Comparison of ENCODE assay signal across 13 cellular contexts in the genomic region with DNA sequence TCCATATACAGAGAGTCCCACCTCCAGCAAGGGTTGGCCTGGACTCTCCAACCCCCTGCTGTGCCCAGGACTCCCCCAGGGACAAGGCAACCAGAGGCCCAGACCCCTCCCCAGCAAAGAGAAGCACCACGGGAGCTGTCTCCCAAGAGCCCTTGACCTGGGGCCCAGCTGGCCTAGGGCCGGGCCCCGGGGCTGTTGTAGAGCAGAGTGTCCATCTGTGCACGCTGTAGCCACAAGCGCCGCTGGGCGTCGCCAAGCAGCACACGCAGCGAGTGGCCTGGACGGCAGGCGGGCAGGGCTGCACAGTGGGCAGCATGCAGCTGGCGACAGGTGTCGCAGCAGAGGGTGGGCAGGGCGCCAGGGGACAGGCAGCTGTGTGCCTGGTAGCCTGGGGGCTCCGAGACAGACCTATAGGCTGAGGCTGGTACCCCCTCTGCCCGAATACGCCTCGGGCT. TPM values are rescaled to one million over a fixed set of nuclear protein-coding genes. Genes with fewer than 3 reads are reported as not detected.
DNase-seq lines count a peak whose midpoint lies in the region; ATAC-seq, FAIRE-seq and TF ChIP-seq lines count a peak whose summit lies in the region.
"Had no signal": no experiment of that assay in that cellular context is flagged by ENCODE, and none has a peak within 500 bp of the region (broad histone marks: within the 10 kb centered on the region; RNA-seq: fewer than 3 reads in every experiment).

No MANE protein-coding gene starts in this region.

- no peak for TF ChIP-seq RAD21 in HepG2 (CRISPR knock-in tag; IDR thresholded peaks at IDR 0.05)

- TF ChIP-seq POLR2A in HepG2 (IDR thresholded peaks at IDR 0.05; ENCODE audit: insufficient read depth in 1 of 2, low read depth in 2 of 2, low read length in 2 of 2) (no peak), right lobe of liver (IDR thresholded peaks at IDR 0.05) (no peak)

- H3K27me3 ChIP-seq in HepG2 (ENCODE audit: control insufficient read depth in 1 of 2, insufficient read depth in 2 of 2, low read length in 2 of 2) (no peaks in the 10 kb centered on the region), right lobe of liver (no peaks in the 10 kb centered on the region), aorta (ENCODE audit: control insufficient read depth in 1 of 2, insufficient read depth in 2 of 2, low read length in 1 of 2) (peaks cover 0 to 3% of the 10 kb centered on the region in 2 donors)
- H3K27me3 ChIP-seq: brain microvascular endothelial cell had no signal

- intact Hi-C loops in HepG2 (cut with micrococcal nuclease; ENCODE audit: unreplicated experiment) (no loop called here), right lobe of liver (cut with DNase I) (no loop called here), aorta (cut with DNase I) (no loop called here)

- H3K27ac ChIP-seq in HepG2 (ENCODE audit: extremely low read length, insufficient read depth, low read length) = no peak overlapping the region
- H3K27ac ChIP-seq in right lobe of liver = no peak overlapping the region
- H3K27ac ChIP-seq in aorta (ENCODE audit: low read depth in 1 of 2, low read length in 2 of 2) = no peak overlapping the region
- H3K27ac ChIP-seq: brain microvascular endothelial cell, gastrocnemius medialis had no signal

- TF ChIP-seq CTCF in HepG2 (CRISPR knock-in tag; IDR thresholded peaks at IDR 0.05) (no peak), right lobe of liver (IDR thresholded peaks at IDR 0.05) (no peak)

- no peak for FAIRE-seq in HepG2 (lab: Jason Lieb, UNC)

- TF ChIP-seq EP300 in HepG2 (IDR thresholded peaks at IDR 0.05; ENCODE audit: low read depth in 2 of 2, low read length in 2 of 2) (no peak), HepG2 (CRISPR knock-in tag; IDR thresholded peaks at IDR 0.05; ENCODE audit: borderline replicate concordance) (no peak)

- BruUV-seq in HepG2 (replicated peaks; lab: Mats Ljungman, UMichigan) = no TSS peak

- in situ Hi-C loops in HepG2 (cut with HindIII; ENCODE audit: extremely low pct_ligation_motif_present, low pct_unique_long_range_greater_than_20kb) = no loop called here

- no peak overlapping the region for H3K4me3 Mint-ChIP-seq in stimulated activated effector memory CD8-positive, alpha-beta T cell treated with anti-CD3 and anti-CD28 coated beads, Interleukin-12 subunit alpha, Interleukin-12 subunit beta, amount 100 ng/mL, for 72 hours
- H3K4me3 Mint-ChIP-seq: naive B cell had no signal

- CTCF ChIA-PET in HepG2 (lab: Yijun Ruan, JAX; ENCODE audit: low intra/inter-chr PET ratio, low total read pairs) = interaction anchor here (0.6 kb wide), 1 partner anchor 38 kb away, joined by 3 read pairs; no protein-coding TSS in a partner anchor

- H3K9me3 Mint-ChIP-seq in stimulated activated effector memory CD8-positive, alpha-beta T cell treated with anti-CD3 and anti-CD28 coated beads, Interleukin-12 subunit alpha, Interleukin-12 subunit beta, amount 100 ng/mL, for 72 hours = no peaks in the 10 kb centered on the region
- H3K9me3 Mint-ChIP-seq: naive B cell had no signal

- H3K4me1 Mint-ChIP-seq in stimulated activated effector memory CD8-positive, alpha-beta T cell treated with anti-CD3 and anti-CD28 coated beads, Interleukin-12 subunit alpha, Interleukin-12 subunit beta, amount 100 ng/mL, for 72 hours = peaks cover 35% of the 10 kb centered on the region

- H3K4me1 ChIP-seq in HepG2 (ENCODE audit: insufficient read depth, low read length) = peaks cover 62% of the 10 kb centered on the region
- H3K4me1 ChIP-seq in right lobe of liver = peaks cover 0 to 19% (median 7%) of the 10 kb centered on the region in 4 donors
- H3K4me1 ChIP-seq in aorta (ENCODE audit: control insufficient read depth in 1 of 2, insufficient read depth in 2 of 2, low read length in 2 of 2) = no peaks in the 10 kb centered on the region

- over 99% methylated on average over 10 of the region's 19 CpGs for WGBS in HepG2 (ENCODE audit: low lambda C conversion rate)
- WGBS in right lobe of liver (ENCODE audit: insufficient coverage, low coverage, low lambda C conversion rate, missing lambda C conversion rate) = 80% methylated on average over 1 of the region's 19 CpGs
- WGBS in aorta, 2 donors = 90 to 92% methylated on average over 19 of the region's 19 CpGs

- POLR2A ChIA-PET in HepG2 (lab: Yijun Ruan, JAX) = no interaction called here

- H3K36me3 Mint-ChIP-seq in stimulated activated effector memory CD8-positive, alpha-beta T cell treated with anti-CD3 and anti-CD28 coated beads, Interleukin-12 subunit alpha, Interleukin-12 subunit beta, amount 100 ng/mL, for 72 hours = peaks cover 42% of the 10 kb centered on the region
- H3K36me3 Mint-ChIP-seq: naive B cell had no signal

- no peak overlapping the region for H3K9ac ChIP-seq in HepG2 (ENCODE audit: insufficient read depth, low read depth, low read length)

- no peaks in the 10 kb centered on the region for H4K20me1 ChIP-seq in HepG2 (ENCODE audit: insufficient read depth, low read length)

- H3K27ac Mint-ChIP-seq in stimulated activated effector memory CD8-positive, alpha-beta T cell treated with anti-CD3 and anti-CD28 coated beads, Interleukin-12 subunit alpha, Interleukin-12 subunit beta, amount 100 ng/mL, for 72 hours = peak overlapping the region; percentile 40

- peaks cover 2% of the 10 kb centered on the region for H3K79me2 ChIP-seq in HepG2 (ENCODE audit: insufficient read depth, low read length)

- peaks cover 5 to 14% of the 10 kb centered on the region in 2 experiments; a peak in 2 of 5 replicates for H3K36me3 ChIP-seq in HepG2 (replicated peaks in 1 of 2; ENCODE audit: control insufficient read depth in 1 of 2, insufficient read depth in 2 of 2, low read length in 2 of 2)
- peaks cover 0 to 28% (median 7%) of the 10 kb centered on the region in 4 donors for H3K36me3 ChIP-seq in right lobe of liver
- no peaks in the 10 kb centered on the region for H3K36me3 ChIP-seq in aorta (ENCODE audit: control insufficient read depth in 1 of 2, insufficient read depth in 2 of 2, low read length in 1 of 2)

- H3K4me2 ChIP-seq in HepG2 (ENCODE audit: low read depth, low read length) = no peak overlapping the region

- H3K4me3 ChIP-seq in HepG2 (replicated peaks in 1 of 3; ENCODE audit: insufficient read depth in 1 of 3, low read depth in 2 of 3, low read length in 3 of 3) = no peak overlapping the region
- no peak overlapping the region for H3K4me3 ChIP-seq in right lobe of liver
- no peak overlapping the region for H3K4me3 ChIP-seq in aorta (ENCODE audit: low read length in 2 of 2)
- H3K4me3 ChIP-seq: gastrocnemius medialis, HAP-1 had no signal

- ATAC-seq in HepG2 = no peak
- ATAC-seq in right lobe of liver = no peak
- no peak for ATAC-seq in stimulated activated effector memory CD8-positive, alpha-beta T cell treated with anti-CD3 and anti-CD28 coated beads, Interleukin-12 subunit alpha, Interleukin-12 subunit beta, amount 100 ng/mL, for 72 hours
- ATAC-seq in aorta (ENCODE audit: low FRiP score) = no peak
- ATAC-seq: gastrocnemius medialis had no signal

- DNase-seq in HepG2 (ENCODE audit: low spot score) (no peak), right lobe of liver (no peak), SHP77 (lab: John Stamatoyannopoulos, UW) (peak; percentile 92 to 96), aorta (no peak)
- DNase-seq in stimulated activated effector memory CD8-positive, alpha-beta T cell treated with anti-CD3 and anti-CD28 coated beads, Interleukin-12 subunit alpha, Interleukin-12 subunit beta, amount 100 ng/mL, for 72 hours (ENCODE audit: low spot score in 2 of 2) = no peak
- DNase-seq in activated CD4-positive, alpha-beta T cell treated with anti-CD3 and anti-CD28 coated beads for 48 hours = no peak
- DNase-seq: activated CD4-positive, alpha-beta T cell treated with anti-CD3 and anti-CD28 coated beads, Interleukin-2, amount 50 U/mL, for 48 hours; brain microvascular endothelial cell; C1 segment of cervical spinal cord; kidney glomerular epithelial cell; naive B cell had no signal

- no peak overlapping the region for H2AFZ ChIP-seq in HepG2 (ENCODE audit: low read length)

- no peaks in the 10 kb centered on the region for H3K9me3 ChIP-seq in HepG2 (ENCODE audit: low read length)
- H3K9me3 ChIP-seq in right lobe of liver = no peaks in the 10 kb centered on the region
- H3K9me3 ChIP-seq in aorta (ENCODE audit: control insufficient read depth, low read length) = no peaks in the 10 kb centered on the region
- H3K9me3 ChIP-seq: gastrocnemius medialis, HAP-1 had no signal

RNA-seq across cellular contexts. Expression of a gene that starts 4.3 kb away (rescaled TPM):
- total RNA-seq in HepG2 (2016; rRNA removed; fragmentation: Illumina TruSeq; extraction: Trizol) = 17.0 and 20.7 TPM in 2 replicates
- total RNA-seq in HepG2 (2016; cell fraction: cytosol; rRNA removed; fragmentation: Illumina TruSeq; extraction: Trizol; ENCODE audit: low read depth) = 5.1 and 5.8 TPM in 2 replicates
- total RNA-seq in HepG2 (2016; cell fraction: insoluble cytoplasmic fraction; rRNA removed; fragmentation: Illumina TruSeq; extraction: Trizol) = 16.3 and 20.7 TPM in 2 replicates
- 12.5 and 13.4 TPM in 2 replicates for total RNA-seq in HepG2 (2016; cell fraction: membrane; rRNA removed; fragmentation: Illumina TruSeq; extraction: Trizol)
- total RNA-seq in HepG2 (2016; cell fraction: nucleus; rRNA removed; fragmentation: Illumina TruSeq; extraction: Trizol) = 9.5 and 13.5 TPM in 2 replicates
- polyA plus RNA-seq in HepG2 (2011; rRNA removed) = 9.1 and 11.8 TPM in 2 replicates
- 13.4 and 23.3 TPM in 2 replicates for polyA plus RNA-seq in HepG2 (2011; cell fraction: cytosol; rRNA removed)
- polyA plus RNA-seq in HepG2 (2011; cell fraction: nucleus; rRNA removed) = 26.3 and 28.3 TPM in 2 replicates
- polyA plus RNA-seq in HepG2 (2012) = 6.8 and 12.5 TPM in 2 replicates
- polyA plus RNA-seq in HepG2 (2016; cell fraction: cytosol; fragmentation: Illumina TruSeq; extraction: Trizol; ENCODE audit: low read depth) = 3.0 and 3.1 TPM in 2 replicates
- 13.3 and 14.0 TPM in 2 replicates for polyA plus RNA-seq in HepG2 (2016; cell fraction: insoluble cytoplasmic fraction; fragmentation: Illumina TruSeq; extraction: Trizol; ENCODE audit: low read depth)
- polyA plus RNA-seq in HepG2 (2016; cell fraction: membrane; fragmentation: Illumina TruSeq; extraction: Trizol; ENCODE audit: low read depth) = 5.3 and 7.7 TPM in 2 replicates
- 14.9 and 15.5 TPM in 2 replicates for polyA plus RNA-seq in HepG2 (2016; cell fraction: nucleus; fragmentation: Illumina TruSeq; extraction: Trizol; ENCODE audit: insufficient read depth, low read depth)
- polyA minus RNA-seq in HepG2 (2011; rRNA and poly(A)+ RNA removed; ENCODE audit: low replicate concordance) = 3.5 and 31.4 TPM in 2 replicates
- polyA minus RNA-seq in HepG2 (2011; cell fraction: cytosol; rRNA and poly(A)+ RNA removed) = 16.7 and 20.7 TPM in 2 replicates
- polyA minus RNA-seq in HepG2 (2011; cell fraction: nucleus; rRNA and poly(A)+ RNA removed) = 8.8 and 8.9 TPM in 2 replicates
- total RNA-seq in right lobe of liver = 10 to 100 TPM in 3 of 6 experiments, 1 to 10 TPM in 3; 5.6 to 17.9 (median 11.2) TPM
- total RNA-seq in aorta = 10 to 100 TPM in 1 of 2 donors, 1 to 10 TPM in 1; 9.1 to 13.4 TPM
- 10 to 100 TPM in 1 of 2 donors, 1 to 10 TPM in 1; 4.9 to 12.0 TPM for polyA plus RNA-seq in aorta

RNA-seq across cellular contexts. Expression of a gene that starts 10.7 kb away (rescaled TPM):
- total RNA-seq in HepG2 (2016; rRNA removed; fragmentation: Illumina TruSeq; extraction: Trizol) (1.2 and 2.5 TPM in 2 replicates), right lobe of liver (10 to 100 TPM; 35.0 to 72.2 (median 53.7) TPM), aorta (10 to 100 TPM; 29.9 to 71.1 TPM)
- 4.2 and 5.8 TPM in 2 replicates for total RNA-seq in HepG2 (2016; cell fraction: cytosol; rRNA removed; fragmentation: Illumina TruSeq; extraction: Trizol; ENCODE audit: low read depth)
- 1.4 and 2.6 TPM in 2 replicates for total RNA-seq in HepG2 (2016; cell fraction: insoluble cytoplasmic fraction; rRNA removed; fragmentation: Illumina TruSeq; extraction: Trizol)
- 3.5 TPM in 2 replicates for total RNA-seq in HepG2 (2016; cell fraction: membrane; rRNA removed; fragmentation: Illumina TruSeq; extraction: Trizol)
- total RNA-seq in HepG2 (2016; cell fraction: nucleus; rRNA removed; fragmentation: Illumina TruSeq; extraction: Trizol) = 2.4 and 3.5 TPM in 2 replicates
- polyA plus RNA-seq in HepG2 (2011; rRNA removed) (3.9 and 4.3 TPM in 2 replicates), aorta (100 to 1,000 TPM in 1 of 2 donors, 10 to 100 TPM in 1; 24.7 to 134 TPM)
- polyA plus RNA-seq in HepG2 (2011; cell fraction: cytosol; rRNA removed) = 1.5 and 2.1 TPM in 2 replicates
- 28.1 and 29.8 TPM in 2 replicates for polyA plus RNA-seq in HepG2 (2011; cell fraction: nucleus; rRNA removed)
- 2.7 and 6.1 TPM in 2 replicates for polyA plus RNA-seq in HepG2 (2012)
- 1.1 TPM in 2 replicates for polyA plus RNA-seq in HepG2 (2016; cell fraction: cytosol; fragmentation: Illumina TruSeq; extraction: Trizol; ENCODE audit: low read depth)
- polyA plus RNA-seq in HepG2 (2016; cell fraction: insoluble cytoplasmic fraction; fragmentation: Illumina TruSeq; extraction: Trizol; ENCODE audit: low read depth) = 1.1 and 1.2 TPM in 2 replicates
- 1.0 and 1.2 TPM in 2 replicates for polyA plus RNA-seq in HepG2 (2016; cell fraction: membrane; fragmentation: Illumina TruSeq; extraction: Trizol; ENCODE audit: low read depth)
- polyA plus RNA-seq in HepG2 (2016; cell fraction: nucleus; fragmentation: Illumina TruSeq; extraction: Trizol; ENCODE audit: insufficient read depth, low read depth) = 11.0 and 12.6 TPM in 2 replicates
- 2.9 and 43.1 TPM in 2 replicates for polyA minus RNA-seq in HepG2 (2011; rRNA and poly(A)+ RNA removed; ENCODE audit: low replicate concordance)
- polyA minus RNA-seq in HepG2 (2011; cell fraction: cytosol; rRNA and poly(A)+ RNA removed) = 1.6 and 2.8 TPM in 2 replicates
- polyA minus RNA-seq in HepG2 (2011; cell fraction: nucleus; rRNA and poly(A)+ RNA removed) = 4.5 and 5.8 TPM in 2 replicates

RNA-seq across cellular contexts. Expression of a gene that starts 23.5 kb away (rescaled TPM):
- total RNA-seq in HepG2 (2016; rRNA removed; fragmentation: Illumina TruSeq; extraction: Trizol) (3.8 and 10.1 TPM in 2 replicates), right lobe of liver (10 to 100 TPM in 3 of 6 experiments, 1 to 10 TPM in 3; 5.6 to 12.4 (median 9.4) TPM), aorta (10 to 100 TPM; 10.3 to 15.3 TPM)
- 2.4 and 3.2 TPM in 2 replicates for total RNA-seq in HepG2 (2016; cell fraction: cytosol; rRNA removed; fragmentation: Illumina TruSeq; extraction: Trizol; ENCODE audit: low read depth)
- total RNA-seq in HepG2 (2016; cell fraction: insoluble cytoplasmic fraction; rRNA removed; fragmentation: Illumina TruSeq; extraction: Trizol) = 4.2 and 9.2 TPM in 2 replicates
- 5.2 and 6.8 TPM in 2 replicates for total RNA-seq in HepG2 (2016; cell fraction: membrane; rRNA removed; fragmentation: Illumina TruSeq; extraction: Trizol)
- 13.1 and 15.5 TPM in 2 replicates for total RNA-seq in HepG2 (2016; cell fraction: nucleus; rRNA removed; fragmentation: Illumina TruSeq; extraction: Trizol)
- polyA plus RNA-seq in HepG2 (2011; rRNA removed) (13.2 and 18.6 TPM in 2 replicates), aorta (10 to 100 TPM in 1 of 2 donors, 1 to 10 TPM in 1; 5.1 to 34.5 TPM)
- 4.5 and 5.7 TPM in 2 replicates for polyA plus RNA-seq in HepG2 (2011; cell fraction: cytosol; rRNA removed)
- 111 and 130 TPM in 2 replicates for polyA plus RNA-seq in HepG2 (2011; cell fraction: nucleus; rRNA removed)
- polyA plus RNA-seq in HepG2 (2012) = 7.5 and 10.0 TPM in 2 replicates
- 2.5 and 3.3 TPM in 2 replicates for polyA plus RNA-seq in HepG2 (2016; cell fraction: cytosol; fragmentation: Illumina TruSeq; extraction: Trizol; ENCODE audit: low read depth)
- 4.6 and 6.5 TPM in 2 replicates for polyA plus RNA-seq in HepG2 (2016; cell fraction: insoluble cytoplasmic fraction; fragmentation: Illumina TruSeq; extraction: Trizol; ENCODE audit: low read depth)
- 5.7 and 6.3 TPM in 2 replicates for polyA plus RNA-seq in HepG2 (2016; cell fraction: membrane; fragmentation: Illumina TruSeq; extraction: Trizol; ENCODE audit: low read depth)
- 51.9 and 55.4 TPM in 2 replicates for polyA plus RNA-seq in HepG2 (2016; cell fraction: nucleus; fragmentation: Illumina TruSeq; extraction: Trizol; ENCODE audit: insufficient read depth, low read depth)
- polyA minus RNA-seq in HepG2 (2011; rRNA and poly(A)+ RNA removed; ENCODE audit: low replicate concordance) = 4.4 and 8.1 TPM in 2 replicates
- polyA minus RNA-seq in HepG2 (2011; cell fraction: cytosol; rRNA and poly(A)+ RNA removed) = 2.2 and 5.0 TPM in 2 replicates
- 6.8 and 7.5 TPM in 2 replicates for polyA minus RNA-seq in HepG2 (2011; cell fraction: nucleus; rRNA and poly(A)+ RNA removed)

RNA-seq across cellular contexts. Expression of a gene that starts 24.1 kb away (rescaled TPM):
- 6.8 and 17.7 TPM in 2 replicates for total RNA-seq in HepG2 (2016; rRNA removed; fragmentation: Illumina TruSeq; extraction: Trizol)
- 4.4 and 4.7 TPM in 2 replicates for total RNA-seq in HepG2 (2016; cell fraction: cytosol; rRNA removed; fragmentation: Illumina TruSeq; extraction: Trizol; ENCODE audit: low read depth)
- total RNA-seq in HepG2 (2016; cell fraction: insoluble cytoplasmic fraction; rRNA removed; fragmentation: Illumina TruSeq; extraction: Trizol) = 4.5 and 15.9 TPM in 2 replicates
- total RNA-seq in HepG2 (2016; cell fraction: membrane; rRNA removed; fragmentation: Illumina TruSeq; extraction: Trizol) = 5.4 and 8.2 TPM in 2 replicates
- total RNA-seq in HepG2 (2016; cell fraction: nucleus; rRNA removed; fragmentation: Illumina TruSeq; extraction: Trizol) = 22.3 and 26.8 TPM in 2 replicates
- 18.0 and 24.3 TPM in 2 replicates for polyA plus RNA-seq in HepG2 (2011; rRNA removed)
- polyA plus RNA-seq in HepG2 (2011; cell fraction: cytosol; rRNA removed) = 8.0 and 12.2 TPM in 2 replicates
- 148 and 167 TPM in 2 replicates for polyA plus RNA-seq in HepG2 (2011; cell fraction: nucleus; rRNA removed)
- 16.1 and 20.0 TPM in 2 replicates for polyA plus RNA-seq in HepG2 (2012)
- 2.3 and 3.4 TPM in 2 replicates for polyA plus RNA-seq in HepG2 (2016; cell fraction: cytosol; fragmentation: Illumina TruSeq; extraction: Trizol; ENCODE audit: low read depth)
- 7.0 and 9.8 TPM in 2 replicates for polyA plus RNA-seq in HepG2 (2016; cell fraction: insoluble cytoplasmic fraction; fragmentation: Illumina TruSeq; extraction: Trizol; ENCODE audit: low read depth)
- 4.7 and 8.3 TPM in 2 replicates for polyA plus RNA-seq in HepG2 (2016; cell fraction: membrane; fragmentation: Illumina TruSeq; extraction: Trizol; ENCODE audit: low read depth)
- 66.1 and 72.8 TPM in 2 replicates for polyA plus RNA-seq in HepG2 (2016; cell fraction: nucleus; fragmentation: Illumina TruSeq; extraction: Trizol; ENCODE audit: insufficient read depth, low read depth)
- 14.5 and 22.1 TPM in 2 replicates for polyA minus RNA-seq in HepG2 (2011; rRNA and poly(A)+ RNA removed; ENCODE audit: low replicate concordance)
- 4.0 and 6.3 TPM in 2 replicates for polyA minus RNA-seq in HepG2 (2011; cell fraction: cytosol; rRNA and poly(A)+ RNA removed)
- polyA minus RNA-seq in HepG2 (2011; cell fraction: nucleus; rRNA and poly(A)+ RNA removed) = 27.8 and 28.5 TPM in 2 replicates
- total RNA-seq in right lobe of liver = 10 to 100 TPM in 2 of 6 experiments, 1 to 10 TPM in 4; 6.9 to 13.4 (median 9.1) TPM
- 10 to 100 TPM; 23.6 to 30.4 TPM for total RNA-seq in aorta
- 10 to 100 TPM in 1 of 2 donors, 1 to 10 TPM in 1; 3.3 to 47.7 TPM for polyA plus RNA-seq in aorta

RNA-seq across cellular contexts. Expression of a gene that starts 39.6 kb away (rescaled TPM):
- total RNA-seq in HepG2 (2016; rRNA removed; fragmentation: Illumina TruSeq; extraction: Trizol) = 11.0 and 11.2 TPM in 2 replicates
- total RNA-seq in HepG2 (2016; cell fraction: cytosol; rRNA removed; fragmentation: Illumina TruSeq; extraction: Trizol; ENCODE audit: low read depth) = 9.1 and 14.3 TPM in 2 replicates
- total RNA-seq in HepG2 (2016; cell fraction: insoluble cytoplasmic fraction; rRNA removed; fragmentation: Illumina TruSeq; extraction: Trizol) = 11.7 and 12.8 TPM in 2 replicates
- 14.6 and 17.6 TPM in 2 replicates for total RNA-seq in HepG2 (2016; cell fraction: membrane; rRNA removed; fragmentation: Illumina TruSeq; extraction: Trizol)
- 9.0 and 10.4 TPM in 2 replicates for total RNA-seq in HepG2 (2016; cell fraction: nucleus; rRNA removed; fragmentation: Illumina TruSeq; extraction: Trizol)
- polyA plus RNA-seq in HepG2 (2011; rRNA removed) = 5.7 and 6.3 TPM in 2 replicates
- 3.3 and 3.5 TPM in 2 replicates for polyA plus RNA-seq in HepG2 (2011; cell fraction: cytosol; rRNA removed)
- polyA plus RNA-seq in HepG2 (2011; cell fraction: nucleus; rRNA removed) = 14.9 and 16.4 TPM in 2 replicates
- polyA plus RNA-seq in HepG2 (2012) = 8.1 and 9.7 TPM in 2 replicates
- 17.1 and 17.6 TPM in 2 replicates for polyA plus RNA-seq in HepG2 (2016; cell fraction: cytosol; fragmentation: Illumina TruSeq; extraction: Trizol; ENCODE audit: low read depth)
- polyA plus RNA-seq in HepG2 (2016; cell fraction: insoluble cytoplasmic fraction; fragmentation: Illumina TruSeq; extraction: Trizol; ENCODE audit: low read depth) = 12.9 and 16.7 TPM in 2 replicates
- polyA plus RNA-seq in HepG2 (2016; cell fraction: membrane; fragmentation: Illumina TruSeq; extraction: Trizol; ENCODE audit: low read depth) = 20.1 and 25.8 TPM in 2 replicates
- polyA plus RNA-seq in HepG2 (2016; cell fraction: nucleus; fragmentation: Illumina TruSeq; extraction: Trizol; ENCODE audit: insufficient read depth, low read depth) = 25.8 and 32.4 TPM in 2 replicates
- polyA minus RNA-seq in HepG2 (2011; rRNA and poly(A)+ RNA removed; ENCODE audit: low replicate concordance) = 6.0 and 18.6 TPM in 2 replicates
- 1.4 and 1.8 TPM in 2 replicates for polyA minus RNA-seq in HepG2 (2011; cell fraction: cytosol; rRNA and poly(A)+ RNA removed)
- 7.2 and 7.7 TPM in 2 replicates for polyA minus RNA-seq in HepG2 (2011; cell fraction: nucleus; rRNA and poly(A)+ RNA removed)
- total RNA-seq in right lobe of liver = 1 to 10 TPM; 1.8 to 5.0 (median 3.3) TPM
- total RNA-seq in aorta = 1 to 10 TPM; 6.5 to 8.6 TPM
- polyA plus RNA-seq in aorta = 10 to 100 TPM in 1 of 2 donors, 1 to 10 TPM in 1; 3.0 to 10.7 TPM

Comparison
In these comparisons a context has a peak if more than half of its experiments do, and no peak if none do; other contexts are left out.
1. RNA of a gene that starts 10.7 kb away (total RNA-seq): 29.9 to 71.1 TPM in aorta and 35.0 to 72.2 TPM in right lobe of liver; 1.2 to 5.8 TPM in HepG2; every median in the first group is over 4 times any median in the second.
2. DNase-seq: peak in SHP77 (2 of 2); none in HepG2 (single experiment), right lobe of liver (0 of 3), stimulated activated effector memory CD8-positive, alpha-beta T cell treated with anti-CD3 and anti-CD28 coated beads, Interleukin-12 subunit alpha, Interleukin-12 subunit beta, amount 100 ng/mL, for 72 hours (0 of 2), activated CD4-positive, alpha-beta T cell treated with anti-CD3 and anti-CD28 coated beads for 48 hours (single experiment) and aorta (0 of 2).